In genomic region chr1:201344206-201345080, GRCh38 we compare ENCODE assay signal across 23 cellular contexts. TPM values are rescaled to one million over a fixed set of nuclear protein-coding genes. Genes with fewer than 3 reads are reported as not detected.
DNase-seq lines count a peak whose midpoint lies in the region; ATAC-seq and TF ChIP-seq lines count a peak whose summit lies in the region.
"Had no signal": no experiment of that assay in that cellular context is flagged by ENCODE, and none has a peak within 500 bp of the region (broad histone marks: within the 10 kb centered on the region; RNA-seq: fewer than 3 reads in every experiment).

No MANE protein-coding gene starts in this region.

- peak overlapping the region; percentile 66 for H3K27ac Mint-ChIP-seq in nephron progenitor cell
- H3K27ac Mint-ChIP-seq: CD8-positive, alpha-beta T cell; GM23338 had no signal

- peaks cover 7% of the 10 kb centered on the region for H3K4me1 ChIP-seq in vagina
- no peaks in the 10 kb centered on the region for H3K4me1 ChIP-seq in body of pancreas
- H3K4me1 ChIP-seq: BE2C, Peyer's patch had no signal

- H3K27ac ChIP-seq in vagina, result peak overlapping the region; percentile 59
- no peak overlapping the region for H3K27ac ChIP-seq in body of pancreas
- H3K27ac ChIP-seq: Peyer's patch had no signal

- H3K9me3 ChIP-seq in vagina (no peaks in the 10 kb centered on the region), body of pancreas (no peaks in the 10 kb centered on the region)
- H3K9me3 ChIP-seq: BE2C, Peyer's patch had no signal

- peaks cover 7% of the 10 kb centered on the region for H3K9me3 Mint-ChIP-seq in nephron progenitor cell
- H3K9me3 Mint-ChIP-seq: CD8-positive, alpha-beta T cell had no signal

- no peak for TF ChIP-seq CTCF in nephron progenitor cell (IDR thresholded peaks at IDR 0.05)
- TF ChIP-seq CTCF in vagina (IDR thresholded peaks at IDR 0.05), result no peak
- TF ChIP-seq CTCF in body of pancreas (IDR thresholded peaks at IDR 0.05), result no peak

- no peaks in the 10 kb centered on the region for H3K36me3 Mint-ChIP-seq in nephron progenitor cell (ENCODE audit: low read depth)
- H3K36me3 Mint-ChIP-seq: CD8-positive, alpha-beta T cell had no signal

- DNase-seq in cardiac septum (ENCODE audit: low spot score) (peak; percentile 66), Right ventricle myocardium inferior (ENCODE audit: missing footprints) (no peak), nephron progenitor cell (no peak), vagina (ENCODE audit: extremely low spot score in 2 of 2) (no peak), C1 segment of cervical spinal cord (lab: John Stamatoyannopoulos, UW) (no peak), SK-N-DZ (ENCODE audit: low spot score) (no peak), body of pancreas (no peak)
- DNase-seq: BE2C; Calu3; CD8-positive, alpha-beta T cell; DMS53; EL; NCI-H1092 treated with DMSO at 0.1 percent for 48 hours; NCI-H1694; NCI-H2081 treated with DMSO at 0.1 percent for 48 hours; NCI-H510A; NCI-H748 treated with DMSO at 0.1 percent for 48 hours; NK-92 treated with Interleukin-12 subunit alpha and Interleukin-12 subunit beta, amount 100 ng/mL, for 24 hours had no signal

- H3K36me3 ChIP-seq in vagina (no peaks in the 10 kb centered on the region), body of pancreas (replicated peaks in 1 of 2; ENCODE audit: insufficient read depth in 1 of 2, low read depth in 2 of 2) (no peaks in the 10 kb centered on the region)
- H3K36me3 ChIP-seq: BE2C, Peyer's patch had no signal

- no peak for ATAC-seq in Right ventricle myocardium inferior
- ATAC-seq in esophagus mucosa, result peak; percentile 82
- no peak for ATAC-seq in body of pancreas
- ATAC-seq: CD8-positive, alpha-beta T cell; GM12878; GM23338; HCT116 had no signal

- peaks cover 16% of the 10 kb centered on the region for H3K4me1 Mint-ChIP-seq in nephron progenitor cell

- H3K27me3 Mint-ChIP-seq in nephron progenitor cell (ENCODE audit: low read depth, poor library complexity), result peaks cover 23% of the 10 kb centered on the region

- intact Hi-C loops in cardiac septum (cut with DNase I), result loop anchor here (1.0 to 5.0 kb wide), 2 partner anchors 67 to 90 kb away; no protein-coding TSS in a partner anchor
- intact Hi-C loops in Right ventricle myocardium inferior (cut with DNase I), result loop anchor here (5.0 kb wide), 1 partner anchor 63 kb away; no protein-coding TSS in a partner anchor
- intact Hi-C loops in vagina (cut with DNase I), result no loop called here
- intact Hi-C loops in body of pancreas (cut with DNase I), result no loop called here

- H3K27me3 ChIP-seq in vagina (no peaks in the 10 kb centered on the region), body of pancreas (no peaks in the 10 kb centered on the region)
- H3K27me3 ChIP-seq: BE2C, Peyer's patch had no signal

- 74 to 75% methylated on average over 7 of the region's 7 CpGs for WGBS in body of pancreas, 2 donors

- TF ChIP-seq POLR2A in vagina (IDR thresholded peaks at IDR 0.05) (no peak), body of pancreas (IDR thresholded peaks at IDR 0.05) (no peak)

- H3K4me3 Mint-ChIP-seq in nephron progenitor cell, result no peak overlapping the region
- H3K4me3 Mint-ChIP-seq: CD8-positive, alpha-beta T cell; GM23338 had no signal

- H3K4me3 ChIP-seq in vagina, result no peak overlapping the region
- H3K4me3 ChIP-seq in body of pancreas, result no peak overlapping the region
- H3K4me3 ChIP-seq: GM12878, GM23338, Peyer's patch had no signal

RNA-seq across cellular contexts. Expression of gene TNNT2, which starts 33.0 kb away (rescaled TPM):
- total RNA-seq in cardiac septum (8,017 TPM), Right ventricle myocardium inferior (9,445 TPM), esophagus mucosa (3.9 TPM), vagina (9.8 TPM), body of pancreas (1 to 10 TPM in 1 of 2 donors, not detected in 1; 1.8 TPM)
- polyA plus RNA-seq in SK-N-DZ (2014; cell fraction: cytosol; rRNA removed), result 1.2 and 4.1 TPM in 2 replicates
- 4.4 and 4.5 TPM in 2 replicates for polyA plus RNA-seq in SK-N-DZ (2014; cell fraction: nucleus; rRNA removed)
- total RNA-seq: CD8-positive, alpha-beta T cell; GM12878 had no signal

RNA-seq across cellular contexts. Expression of gene LAD1, which starts 54.7 kb away (rescaled TPM):
- total RNA-seq in cardiac septum (12.4 TPM), Right ventricle myocardium inferior (2.4 TPM), esophagus mucosa (328 TPM), vagina (91.8 TPM), body of pancreas (10 to 100 TPM; 46.1 to 54.7 TPM)
- polyA plus RNA-seq in SK-N-DZ (2014; cell fraction: cytosol; rRNA removed), result 0.16 TPM in 1 of 2 replicates, not detected in the other
- polyA plus RNA-seq in SK-N-DZ (2014; cell fraction: nucleus; rRNA removed), result not detected in 2 replicates
- total RNA-seq: CD8-positive, alpha-beta T cell had no signal

Comparison
In these comparisons a context has a peak if more than half of its experiments do, and no peak if none do; other contexts are left out.
1. RNA of gene TNNT2, which starts 33.0 kb away (total RNA-seq): 9,445 TPM in Right ventricle myocardium inferior (single experiment) and 8,017 TPM in cardiac septum (single experiment); 9.8 TPM in vagina (single experiment), 3.9 TPM in esophagus mucosa (single experiment) and 1.8 TPM in body of pancreas; every median in the first group is over 100 times any median in the second.
2. intact Hi-C loops: an anchor here in cardiac septum (1.0 to 5.0 kb wide) and Right ventricle myocardium inferior (5.0 kb wide); none called in vagina and body of pancreas.